Comparison of ENCODE assay signal across 1 cellular context in the genomic region with DNA sequence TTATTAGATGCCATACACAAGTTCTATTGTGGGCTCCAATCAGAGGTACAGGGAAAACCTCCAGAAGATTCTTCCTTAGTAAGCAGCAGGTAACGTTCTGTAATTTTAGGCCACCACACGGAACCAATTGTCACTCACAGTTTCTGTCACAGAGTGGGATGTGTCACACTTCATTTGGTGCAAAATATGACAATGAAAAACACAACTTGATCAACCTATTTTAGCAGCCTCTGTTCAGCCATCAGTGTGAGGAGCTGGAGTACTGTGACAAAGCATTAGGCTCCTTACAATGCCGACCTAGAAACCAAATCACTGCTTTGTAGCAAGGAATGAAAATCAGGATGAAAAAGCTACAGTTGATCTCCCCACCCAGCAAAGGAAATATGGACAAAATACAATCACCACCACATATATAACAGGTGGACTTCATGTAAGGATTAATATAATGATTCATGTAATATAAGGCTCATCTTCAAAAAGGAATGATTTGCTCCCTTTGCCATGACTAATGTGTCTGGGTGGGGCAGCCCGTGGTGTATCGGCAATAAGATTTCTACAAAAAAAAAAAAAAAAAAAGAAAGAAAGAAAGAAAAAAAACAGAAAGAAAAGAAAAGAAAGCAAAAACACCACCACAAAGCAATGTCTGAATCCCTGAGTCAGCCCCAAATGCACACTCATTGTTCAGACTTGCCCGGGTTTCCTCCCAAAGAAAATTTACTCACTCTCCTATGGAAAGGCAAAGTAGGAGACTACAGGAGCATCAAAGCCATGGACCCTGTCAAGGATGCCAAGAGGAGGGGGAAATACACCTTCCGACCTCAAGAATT.
TF ChIP-seq lines count a peak whose summit lies in the region.

No MANE protein-coding gene starts in this region.

TF ChIP-seq in GM12878, 131 proteins besides CTCF, POLR2A, EP300 and RAD21 (continued from another document):
- TF ChIP-seq, protein P1, sequence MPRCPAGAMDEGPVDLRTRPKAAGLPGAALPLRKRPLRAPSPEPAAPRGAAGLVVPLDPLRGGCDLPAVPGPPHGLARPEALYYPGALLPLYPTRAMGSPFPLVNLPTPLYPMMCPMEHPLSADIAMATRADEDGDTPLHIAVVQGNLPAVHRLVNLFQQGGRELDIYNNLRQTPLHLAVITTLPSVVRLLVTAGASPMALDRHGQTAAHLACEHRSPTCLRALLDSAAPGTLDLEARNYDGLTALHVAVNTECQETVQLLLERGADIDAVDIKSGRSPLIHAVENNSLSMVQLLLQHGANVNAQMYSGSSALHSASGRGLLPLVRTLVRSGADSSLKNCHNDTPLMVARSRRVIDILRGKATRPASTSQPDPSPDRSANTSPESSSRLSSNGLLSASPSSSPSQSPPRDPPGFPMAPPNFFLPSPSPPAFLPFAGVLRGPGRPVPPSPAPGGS (IDR thresholded peaks at IDR 0.05; ENCODE audit: borderline replicate concordance, insufficient read depth, low read depth, low read length, poor library complexity, severe bottlenecking) = no peak
- TF ChIP-seq GATAD2B (conservative IDR thresholded peaks at IDR 0.05; ENCODE audit: low read depth) = no peak
- no peak for TF ChIP-seq CHD4 (IDR thresholded peaks at IDR 0.05)
- TF ChIP-seq POLR2AphosphoS5 (IDR thresholded peaks at IDR 0.05; ENCODE audit: low read length) = no peak
- TF ChIP-seq ZNF622 (IDR thresholded peaks at IDR 0.05) = no peak
- TF ChIP-seq, protein P2, sequence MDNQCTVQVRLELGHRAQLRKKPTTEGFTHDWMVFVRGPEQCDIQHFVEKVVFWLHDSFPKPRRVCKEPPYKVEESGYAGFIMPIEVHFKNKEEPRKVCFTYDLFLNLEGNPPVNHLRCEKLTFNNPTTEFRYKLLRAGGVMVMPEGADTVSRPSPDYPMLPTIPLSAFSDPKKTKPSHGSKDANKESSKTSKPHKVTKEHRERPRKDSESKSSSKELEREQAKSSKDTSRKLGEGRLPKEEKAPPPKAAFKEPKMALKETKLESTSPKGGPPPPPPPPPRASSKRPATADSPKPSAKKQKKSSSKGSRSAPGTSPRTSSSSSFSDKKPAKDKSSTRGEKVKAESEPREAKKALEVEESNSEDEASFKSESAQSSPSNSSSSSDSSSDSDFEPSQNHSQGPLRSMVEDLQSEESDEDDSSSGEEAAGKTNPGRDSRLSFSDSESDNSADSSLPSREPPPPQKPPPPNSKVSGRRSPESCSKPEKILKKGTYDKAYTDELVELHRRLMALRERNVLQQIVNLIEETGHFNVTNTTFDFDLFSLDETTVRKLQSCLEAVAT (IDR thresholded peaks at IDR 0.05) = peak; percentile 45; the same call in 1 of the 2 replicates
- TF ChIP-seq, protein P3, sequence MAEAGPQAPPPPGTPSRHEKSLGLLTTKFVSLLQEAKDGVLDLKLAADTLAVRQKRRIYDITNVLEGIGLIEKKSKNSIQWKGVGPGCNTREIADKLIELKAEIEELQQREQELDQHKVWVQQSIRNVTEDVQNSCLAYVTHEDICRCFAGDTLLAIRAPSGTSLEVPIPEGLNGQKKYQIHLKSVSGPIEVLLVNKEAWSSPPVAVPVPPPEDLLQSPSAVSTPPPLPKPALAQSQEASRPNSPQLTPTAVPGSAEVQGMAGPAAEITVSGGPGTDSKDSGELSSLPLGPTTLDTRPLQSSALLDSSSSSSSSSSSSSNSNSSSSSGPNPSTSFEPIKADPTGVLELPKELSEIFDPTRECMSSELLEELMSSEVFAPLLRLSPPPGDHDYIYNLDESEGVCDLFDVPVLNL (IDR thresholded peaks at IDR 0.05; ENCODE audit: low read depth, low read length) = no peak
